17 cellular contexts compared by ENCODE assay signal in genomic region chr7:53656881-53657280, GRCh38.
"Had no signal": no experiment of that assay in that cellular context is flagged by ENCODE, and none has a peak within 500 bp of the region (broad histone marks: within the 10 kb centered on the region; RNA-seq: fewer than 3 reads in every experiment).

No MANE protein-coding gene starts in this region.

- H3K4me1 ChIP-seq: body of pancreas, gastrocnemius medialis, heart left ventricle, right atrium auricular region, tibial nerve had no signal

- H3K27me3 ChIP-seq: body of pancreas, dorsolateral prefrontal cortex, gastrocnemius medialis, heart left ventricle, right atrium auricular region, tibial nerve had no signal

- H3K27ac Mint-ChIP-seq: activated naive CD8-positive, alpha-beta T cell treated with anti-CD3 and anti-CD28 coated beads, Interleukin-2, amount 10 ng/mL, durations not matched to agents 7 days and 5 days; activated T-helper 17 cell treated with anti-CD3 and anti-CD28 coated beads, Interleukin-2, amount 50 U/mL, for 72 hours; progenitor cell of endocrine pancreas had no signal

- ATAC-seq: activated T-helper 17 cell treated with anti-CD3 and anti-CD28 coated beads, Interleukin-2, amount 50 U/mL, for 72 hours; body of pancreas; gastrocnemius medialis; heart left ventricle; left cardiac atrium; stimulated activated naive CD8-positive, alpha-beta T cell treated with anti-CD3 and anti-CD28 coated beads, Interleukin-15, Interleukin-2, amounts not matched to agents 100 U/mL and 50 U/mL, for 24 hours had no signal

- H3K36me3 ChIP-seq: gastrocnemius medialis, heart left ventricle, right atrium auricular region, tibial nerve, WERI-Rb-1 had no signal

- H3K4me3 ChIP-seq: body of pancreas, dorsolateral prefrontal cortex, gastrocnemius medialis, heart left ventricle, right atrium auricular region, tibial nerve had no signal

- H3K36me3 Mint-ChIP-seq: activated naive CD8-positive, alpha-beta T cell treated with anti-CD3 and anti-CD28 coated beads, Interleukin-2, amount 10 ng/mL, durations not matched to agents 7 days and 5 days had no signal

- H3K27me3 Mint-ChIP-seq: activated naive CD8-positive, alpha-beta T cell treated with anti-CD3 and anti-CD28 coated beads, Interleukin-2, amount 10 ng/mL, durations not matched to agents 7 days and 5 days; activated T-helper 17 cell treated with anti-CD3 and anti-CD28 coated beads, Interleukin-2, amount 50 U/mL, for 72 hours; progenitor cell of endocrine pancreas had no signal

- H3K4me1 Mint-ChIP-seq: activated naive CD8-positive, alpha-beta T cell treated with anti-CD3 and anti-CD28 coated beads, Interleukin-2, amount 10 ng/mL, durations not matched to agents 7 days and 5 days; activated T-helper 17 cell treated with anti-CD3 and anti-CD28 coated beads, Interleukin-2, amount 50 U/mL, for 72 hours had no signal

- H3K27ac ChIP-seq: body of pancreas, dorsolateral prefrontal cortex, gastrocnemius medialis, heart left ventricle, right atrium auricular region, tibial nerve, WERI-Rb-1 had no signal

- H3K4me3 Mint-ChIP-seq: activated naive CD8-positive, alpha-beta T cell treated with anti-CD3 and anti-CD28 coated beads, Interleukin-2, amount 10 ng/mL, durations not matched to agents 7 days and 5 days; activated T-helper 17 cell treated with anti-CD3 and anti-CD28 coated beads, Interleukin-2, amount 50 U/mL, for 72 hours had no signal

- H3K9me3 ChIP-seq: body of pancreas, gastrocnemius medialis, tibial nerve had no signal

- DNase-seq: activated CD4-positive, alpha-beta T cell treated with anti-CD3 and anti-CD28 coated beads, Interleukin-2, amount 50 U/mL, for 48 hours; activated naive CD4-positive, alpha-beta T cell treated with Interleukin-2 at 50 U/mL for 16 hours; activated naive CD8-positive, alpha-beta T cell treated with anti-CD3 and anti-CD28 coated beads, Interleukin-2, amount 10 ng/mL, durations not matched to agents 7 days and 5 days; amygdala; body of pancreas; caudate nucleus; dorsolateral prefrontal cortex; gastrocnemius medialis; heart left ventricle; left cardiac atrium; stimulated activated CD4-positive, alpha-beta T cell treated with anti-CD3 and anti-CD28 coated beads, Interleukin-2, amount 100 ng/mL, for 24 hours; stimulated activated naive CD8-positive, alpha-beta T cell treated with anti-CD3 and anti-CD28 coated beads, Interleukin-15, Interleukin-2, amounts not matched to agents 100 U/mL and 50 U/mL, for 24 hours; WERI-Rb-1 had no signal
